28 cellular contexts compared by ENCODE assay signal in genomic region chr15:55599384-55599783, GRCh38. TPM values are rescaled to one million over a fixed set of nuclear protein-coding genes. Genes with fewer than 3 reads are reported as not detected.
DNase-seq lines count a peak whose midpoint lies in the region; ATAC-seq, FAIRE-seq and TF ChIP-seq lines count a peak whose summit lies in the region.
"Had no signal": no experiment of that assay in that cellular context is flagged by ENCODE, and none has a peak within 500 bp of the region (broad histone marks: within the 10 kb centered on the region; RNA-seq: fewer than 3 reads in every experiment).

No MANE protein-coding gene starts in this region.

- H3K4me2 ChIP-seq in keratinocyte (ENCODE audit: control insufficient read depth, extremely low read depth, insufficient read depth, low read depth, low read length) (no peak overlapping the region), mesenchymal stem cell (ENCODE audit: low read length, poor library complexity, severe bottlenecking) (no peak overlapping the region)
- H3K4me2 ChIP-seq: BLaER1 had no signal

- H2AFZ ChIP-seq in keratinocyte (ENCODE audit: control insufficient read depth, low read length) (no peak overlapping the region), mesenchymal stem cell (ENCODE audit: low read depth, low read length) (no peak overlapping the region)

- no peaks in the 10 kb centered on the region for H3K27me3 ChIP-seq in RWPE2 (ENCODE audit: insufficient read depth, poor library complexity, severe bottlenecking)
- no peaks in the 10 kb centered on the region for H3K27me3 ChIP-seq in keratinocyte (ENCODE audit: control insufficient read depth, extremely low read depth, insufficient read depth, low read length)
- no peaks in the 10 kb centered on the region for H3K27me3 ChIP-seq in mesenchymal stem cell (ENCODE audit: control insufficient read depth in 1 of 2, insufficient read depth in 1 of 2, low read length in 2 of 2)
- no peaks in the 10 kb centered on the region for H3K27me3 ChIP-seq in WERI-Rb-1 (ENCODE audit: insufficient read depth, low read depth, severe bottlenecking)
- H3K27me3 ChIP-seq: BE2C, BLaER1 had no signal

- dilution Hi-C loops in keratinocyte (cut with MboI; ENCODE audit: extremely low pct_ligation_motif_present, low sequenced_read_pairs): no loop called here

- no peaks in the 10 kb centered on the region for H3K79me1 ChIP-seq in mesenchymal stem cell (replicated peaks; ENCODE audit: low read length, poor library complexity, severe bottlenecking)

- WGBS in mesenchymal stem cell: 98% methylated on average over 3 of the region's 3 CpGs

- H3K23ac ChIP-seq in mesenchymal stem cell (ENCODE audit: low read length in 2 of 2): no peak overlapping the region

- H3K36me3 ChIP-seq in RWPE2 (ENCODE audit: low read depth) (no peaks in the 10 kb centered on the region), keratinocyte (ENCODE audit: control insufficient read depth in 2 of 2, extremely low read depth in 1 of 2, insufficient read depth in 2 of 2, low read length in 2 of 2) (no peaks in the 10 kb centered on the region), mesenchymal stem cell (ENCODE audit: control insufficient read depth in 1 of 2, insufficient read depth in 2 of 2, low read depth in 1 of 2, low read length in 2 of 2) (no peaks in the 10 kb centered on the region), WERI-Rb-1 (no peaks in the 10 kb centered on the region)
- H3K36me3 ChIP-seq: BE2C, BLaER1 had no signal

- FAIRE-seq in keratinocyte (lab: Jason Lieb, UNC): peak; percentile 53
- FAIRE-seq: A204.1, GM12878, GM12892, GM18507 had no signal

- H4K20me1 ChIP-seq in keratinocyte (ENCODE audit: control insufficient read depth, extremely low read depth, insufficient read depth, low read length): no peaks in the 10 kb centered on the region
- H4K20me1 ChIP-seq: BLaER1 had no signal

- no peak overlapping the region for H3K14ac ChIP-seq in mesenchymal stem cell (ENCODE audit: low read length in 2 of 2)

- no peaks in the 10 kb centered on the region for H3K9me1 ChIP-seq in keratinocyte (ENCODE audit: control insufficient read depth, extremely low read depth, insufficient read depth, low read length)

- H3K4me3 ChIP-seq in RWPE2 (ENCODE audit: severe bottlenecking): no peak overlapping the region
- no peak overlapping the region for H3K4me3 ChIP-seq in epithelial cell of esophagus (ENCODE audit: low read length)
- H3K4me3 ChIP-seq in keratinocyte (ENCODE audit: control insufficient read depth in 2 of 3, extremely low read depth in 1 of 3, insufficient read depth in 2 of 3, low read depth in 1 of 3, low read length in 3 of 3): no peak overlapping the region
- H3K4me3 ChIP-seq in mesenchymal stem cell (ENCODE audit: insufficient read depth in 1 of 2, low read depth in 1 of 2, low read length in 2 of 2): no peak overlapping the region
- no peak overlapping the region for H3K4me3 ChIP-seq in WERI-Rb-1 (ENCODE audit: low read depth, low read length)
- H3K4me3 ChIP-seq: BLaER1, GM12878 had no signal

- H3K9ac ChIP-seq in keratinocyte (ENCODE audit: control insufficient read depth, extremely low read depth, insufficient read depth, low read length): no peak overlapping the region
- H3K9ac ChIP-seq in mesenchymal stem cell (ENCODE audit: low read length): no peak overlapping the region
- H3K9ac ChIP-seq: BLaER1 had no signal

- H3K4me1 ChIP-seq in RWPE2 (ENCODE audit: insufficient read depth, poor library complexity, severe bottlenecking): no peaks in the 10 kb centered on the region
- no peaks in the 10 kb centered on the region for H3K4me1 ChIP-seq in keratinocyte (ENCODE audit: control insufficient read depth, extremely low read depth, insufficient read depth, low read length)
- H3K4me1 ChIP-seq in mesenchymal stem cell (ENCODE audit: control insufficient read depth, insufficient read depth, low read depth, low read length): no peaks in the 10 kb centered on the region
- H3K4me1 ChIP-seq: BE2C, BLaER1 had no signal

- no peak overlapping the region for H2BK5ac ChIP-seq in mesenchymal stem cell (ENCODE audit: low read depth, low read length, poor library complexity, severe bottlenecking)

- peak; percentile 75 for ATAC-seq in RWPE2 (ENCODE audit: low read depth)
- ATAC-seq: GM12878 had no signal

- H3K4ac ChIP-seq in mesenchymal stem cell (ENCODE audit: low read depth in 1 of 2, low read length in 2 of 2): no peak overlapping the region

- no peak overlapping the region for H2BK15ac ChIP-seq in mesenchymal stem cell (ENCODE audit: low read depth, poor library complexity, severe bottlenecking)

- H2BK12ac ChIP-seq in mesenchymal stem cell (ENCODE audit: low read length in 2 of 2): no peak overlapping the region

- H3K27ac ChIP-seq in RWPE2 (ENCODE audit: poor library complexity, severe bottlenecking) (no peak overlapping the region), keratinocyte (ENCODE audit: control insufficient read depth, insufficient read depth, low read length) (no peak overlapping the region), mesenchymal stem cell (ENCODE audit: low read length, poor library complexity, severe bottlenecking) (no peak overlapping the region), WERI-Rb-1 (no peak overlapping the region)
- H3K27ac ChIP-seq: BLaER1 had no signal

- no peak overlapping the region for H4K91ac ChIP-seq in mesenchymal stem cell (ENCODE audit: low read length)

- H3K79me2 ChIP-seq in keratinocyte (ENCODE audit: control insufficient read depth, insufficient read depth, low read length): no peaks in the 10 kb centered on the region

- H2AK5ac ChIP-seq in mesenchymal stem cell (ENCODE audit: low read length, severe bottlenecking): no peak overlapping the region

- no peak for DNase-seq in RWPE2 (ENCODE audit: low spot score)
- DNase-seq in epithelial cell of esophagus (ENCODE audit: low read depth): peak; percentile 20
- no peak for DNase-seq in keratinocyte (ENCODE audit: low read depth, low spot score)
- DNase-seq in mesenchymal stem cell: no peak
- DNase-seq in WERI-Rb-1: no peak
- no peak for DNase-seq in SHP77 (lab: John Stamatoyannopoulos, UW)
- DNase-seq in amniotic stem cell (lab: John Stamatoyannopoulos, UW): no peak
- DNase-seq: 8988T; ACHN; BE2C; C1 segment of cervical spinal cord; CD4-positive, alpha-beta memory T cell; CD4-positive, CD25-positive, alpha-beta regulatory T cell; CD8-positive, alpha-beta memory T cell; COR-L47; DMS 273 treated with DMSO at 0.1 percent for 48 hours; DMS153; DMS53; DMS79; DND-41; EL; GDM1 had no signal

- no peak overlapping the region for H3K18ac ChIP-seq in mesenchymal stem cell (ENCODE audit: low read depth in 1 of 2, low read length in 2 of 2)

- no peak overlapping the region for H4K8ac ChIP-seq in mesenchymal stem cell (ENCODE audit: low read length)

- no peak for TF ChIP-seq CTCF in RWPE2 (IDR thresholded peaks at IDR 0.05; ENCODE audit: poor library complexity, severe bottlenecking)
- no peak for TF ChIP-seq CTCF in epithelial cell of esophagus (IDR thresholded peaks at IDR 0.05; ENCODE audit: insufficient read depth, low read depth, low read length, missing control alignments)
- TF ChIP-seq CTCF in keratinocyte (optimal IDR thresholded peaks at IDR 0.05 in 1 of 3, IDR thresholded peaks at IDR 0.05 in 1 of 3, conservative IDR thresholded peaks at IDR 0.05 in 1 of 3; ENCODE audit: extremely low read depth in 1 of 3, insufficient read depth in 2 of 3, low read length in 3 of 3): no peak
- TF ChIP-seq CTCF in WERI-Rb-1 (IDR thresholded peaks at IDR 0.05; ENCODE audit: low read depth, low read length): no peak

- no peaks in the 10 kb centered on the region for H3K9me3 ChIP-seq in RWPE2 (ENCODE audit: severe bottlenecking)
- no peaks in the 10 kb centered on the region for H3K9me3 ChIP-seq in keratinocyte (ENCODE audit: control insufficient read depth, low read depth, low read length)
- no peaks in the 10 kb centered on the region for H3K9me3 ChIP-seq in mesenchymal stem cell (ENCODE audit: control insufficient read depth, low read length)
- H3K9me3 ChIP-seq in WERI-Rb-1 (ENCODE audit: severe bottlenecking): no peaks in the 10 kb centered on the region
- H3K9me3 ChIP-seq: BE2C, BLaER1 had no signal

- H2BK120ac ChIP-seq in mesenchymal stem cell (ENCODE audit: low read depth, low read length): no peak overlapping the region

RNA-seq across cellular contexts. Expression of gene PYGO1, which starts 11.2 kb away (rescaled TPM):
- polyA plus RNA-seq in keratinocyte: 1.5 to 2.2 TPM (median 2.0 TPM) in 3 replicates
- 0.34 TPM for polyA plus RNA-seq in keratinocyte (2011; ENCODE audit: low read depth)
- 0.97 and 2.2 TPM in 2 replicates for polyA plus RNA-seq in keratinocyte (2011; cell fraction: cytosol; rRNA removed)
- 1.8 and 2.1 TPM in 2 replicates for polyA plus RNA-seq in keratinocyte (2011; cell fraction: nucleus; rRNA removed)
- polyA plus RNA-seq in keratinocyte (2012; ENCODE audit: low replicate concordance): 0.48 and 1.7 TPM in 2 replicates
- 2.3 to 5.4 TPM (median 3.4 TPM) in 3 replicates for polyA minus RNA-seq in keratinocyte
- 0.38 TPM for polyA minus RNA-seq in keratinocyte (2011; cell fraction: cytosol; rRNA and poly(A)+ RNA removed)
- 1.3 and 3.5 TPM in 2 replicates for polyA minus RNA-seq in keratinocyte (2011; cell fraction: nucleus; rRNA and poly(A)+ RNA removed)
- polyA plus RNA-seq in mesenchymal stem cell (2013, experiment 1 of 2): 7.4 TPM
- 7.1 TPM for polyA plus RNA-seq in mesenchymal stem cell (2013, experiment 2 of 2)
- polyA plus RNA-seq: CD14-positive monocyte; CD4-positive, alpha-beta memory T cell; CD4-positive, CD25-positive, alpha-beta regulatory T cell; CD8-positive, alpha-beta memory T cell had no signal
